Comparison of ENCODE assay signal across 24 cellular contexts in genomic region chr6:168709034-168709433, GRCh38.
"Had no signal": no experiment of that assay in that cellular context is flagged by ENCODE, and none has a peak within 500 bp of the region (broad histone marks: within the 10 kb centered on the region; RNA-seq: fewer than 3 reads in every experiment).

No MANE protein-coding gene starts in this region.

- H3K36me3 Mint-ChIP-seq: activated naive CD8-positive, alpha-beta T cell had no signal

- H3K9me3 Mint-ChIP-seq: activated CD4-positive, alpha-beta memory T cell treated with anti-CD3 and anti-CD28 coated beads, Interleukin-2, amount 10 ng/mL, durations not matched to agents 7 days and 5 days; activated T-cell treated with anti-CD3 and anti-CD28 coated beads, Interleukin-2, amount 50 U/mL, for 24 hours; activated T-cell treated with anti-CD3 and anti-CD28 coated beads, Interleukin-2, amount 50 U/mL, for 72 hours; T-helper 2 cell treated with Interferon-gamma antibody and Interleukin-4, amounts not matched to agents 5 μg/mL and 100 μg/mL, for 36 hours had no signal

- ATAC-seq: activated T-cell treated with anti-CD3 and anti-CD28 coated beads, Interleukin-2, amount 50 U/mL, for 72 hours; esophagus mucosa; T-helper 17 cell had no signal

- H3K4me3 Mint-ChIP-seq: activated CD4-positive, alpha-beta memory T cell treated with anti-CD3 and anti-CD28 coated beads, Interleukin-2, amount 10 ng/mL, durations not matched to agents 7 days and 5 days; activated CD4-positive, alpha-beta T cell treated with anti-CD3 and anti-CD28 coated beads, Interleukin-2, amount 10 ng/mL, durations not matched to agents 7 days and 5 days; activated naive CD8-positive, alpha-beta T cell; activated T-cell treated with anti-CD3 and anti-CD28 coated beads, Interleukin-2, amount 50 U/mL, for 24 hours; activated T-cell treated with anti-CD3 and anti-CD28 coated beads, Interleukin-2, amount 50 U/mL, for 72 hours; T-helper 17 cell; T-helper 2 cell treated with Interferon-gamma antibody and Interleukin-4, amounts not matched to agents 5 μg/mL and 100 μg/mL, for 36 hours had no signal

- H3K4me1 Mint-ChIP-seq: activated CD4-positive, alpha-beta memory T cell treated with anti-CD3 and anti-CD28 coated beads, Interleukin-2, amount 10 ng/mL, durations not matched to agents 7 days and 5 days; activated CD4-positive, alpha-beta T cell treated with anti-CD3 and anti-CD28 coated beads, Interleukin-2, amount 10 ng/mL, durations not matched to agents 7 days and 5 days; T-helper 17 cell had no signal

- H3K27ac Mint-ChIP-seq: activated CD4-positive, alpha-beta memory T cell treated with anti-CD3 and anti-CD28 coated beads, Interleukin-2, amount 10 ng/mL, durations not matched to agents 7 days and 5 days; activated CD4-positive, alpha-beta T cell treated with anti-CD3 and anti-CD28 coated beads, Interleukin-2, amount 10 ng/mL, durations not matched to agents 7 days and 5 days; activated naive CD8-positive, alpha-beta T cell; activated T-cell treated with anti-CD3 and anti-CD28 coated beads, Interleukin-2, amount 50 U/mL, for 24 hours; activated T-cell treated with anti-CD3 and anti-CD28 coated beads, Interleukin-2, amount 50 U/mL, for 72 hours; T-helper 17 cell; T-helper 2 cell treated with Interferon-gamma antibody and Interleukin-4, amounts not matched to agents 5 μg/mL and 100 μg/mL, for 36 hours had no signal

- DNase-seq: activated CD4-positive, alpha-beta memory T cell treated with anti-CD3 and anti-CD28 coated beads, Interleukin-2, amount 10 ng/mL, durations not matched to agents 7 days and 5 days; activated CD4-positive, alpha-beta T cell treated with anti-CD3 and anti-CD28 coated beads for 4 hours; activated CD4-positive, alpha-beta T cell treated with anti-CD3 and anti-CD28 coated beads, Interleukin-2, amount 10 ng/mL, durations not matched to agents 7 days and 5 days; activated CD4-positive, alpha-beta T cell treated with anti-CD3 and anti-CD28 coated beads, Interleukin-2, amount 50 U/mL, for 4 hours; activated CD4-positive, CD25-positive, alpha-beta regulatory T cell; activated CD4-positive, CD25-positive, alpha-beta regulatory T cell treated with anti-CD3 and anti-CD28 coated beads, Interleukin-2, amount 50 U/mL, for 72 hours; activated CD8-positive, alpha-beta memory T cell treated with anti-CD3 and anti-CD28 coated beads, Interleukin-2, amount 50 U/mL, for 48 hours; activated gamma-delta T cell treated with Interleukin-2 at 50 U/mL for 16 hours; activated naive CD4-positive, alpha-beta T cell treated with anti-CD3 and anti-CD28 coated beads, Interleukin-2, amount 50 U/mL, for 16 hours; activated naive CD4-positive, alpha-beta T cell treated with Interleukin-2 at 50 U/mL for 16 hours; activated T-cell treated with anti-CD3 and anti-CD28 coated beads for 4 hours; activated T-cell treated with anti-CD3 and anti-CD28 coated beads, Interleukin-2, amount 50 U/mL, for 24 hours; activated T-cell treated with anti-CD3 and anti-CD28 coated beads, Interleukin-2, amount 50 U/mL, for 72 hours; amniotic stem cell; anterior cingulate cortex; caudate nucleus; effector CD8-positive, alpha-beta T cell; foreskin fibroblast; glutamatergic neuron; T-helper 1 cell; T-helper 17 cell had no signal

- H3K27me3 Mint-ChIP-seq: activated CD4-positive, alpha-beta memory T cell treated with anti-CD3 and anti-CD28 coated beads, Interleukin-2, amount 10 ng/mL, durations not matched to agents 7 days and 5 days; activated CD4-positive, alpha-beta T cell treated with anti-CD3 and anti-CD28 coated beads, Interleukin-2, amount 10 ng/mL, durations not matched to agents 7 days and 5 days had no signal
